In genomic region chr16:50806099-50807062, GRCh38 we compare ENCODE assay signal across 8 cellular contexts.
A peak's percentile ranks its signal among the peaks of the same experiment; 100 is the strongest.
DNase-seq lines count a peak whose midpoint lies in the region; ATAC-seq and TF ChIP-seq lines count a peak whose summit lies in the region.

No MANE protein-coding gene starts in this region.

- intact Hi-C loops in Panc1 (cut with micrococcal nuclease; ENCODE audit: unreplicated experiment): loop anchor here (5.0 kb wide), 1 partner anchor 139 kb away; no protein-coding TSS in a partner anchor
- intact Hi-C loops in activated T-helper 1 cell treated with anti-CD3 and anti-CD28 coated beads, Interleukin-12 subunit alpha, Interleukin-12 subunit beta, Interleukin-2, Interleukin-4 antibody, amounts not matched to agents 30 ng/mL and 10 ng/mL and 1 ng/mL, durations not matched to agents 14 hours and 24 hours and 36 hours (cut with micrococcal nuclease): loop anchor here (1.0 to 2.0 kb wide), 12 partner anchors 26 to 781 kb away; partner anchors contain the start of genes CNEP1R1 and HEATR3
- intact Hi-C loops in natural killer cell (cut with micrococcal nuclease): loop anchor here (1.0 to 10.0 kb wide), 8 partner anchors 62 to 1402 kb away; partner anchors contain the start of genes CNEP1R1, CYLD, NKD1 and ZNF423

- H3K9ac ChIP-seq in DND-41 (ENCODE audit: low read depth, low read length) (0 out of 2 replicates have a peak overlapping the region, but pooled peaks have one; percentile 16), KMS-11 (no peak overlapping the region)

- H2AFZ ChIP-seq in DND-41 (ENCODE audit: low read depth, low read length) (peak overlapping the region; percentile 82), KMS-11 (ENCODE audit: low read depth) (peak overlapping the region; percentile 70)

- no peaks in the 10 kb centered on the region for H3K36me3 Mint-ChIP-seq in activated T-helper 1 cell treated with anti-CD3 and anti-CD28 coated beads, Interleukin-12 subunit alpha, Interleukin-12 subunit beta, Interleukin-2, Interleukin-4 antibody, amounts not matched to agents 30 ng/mL and 10 ng/mL and 1 ng/mL, durations not matched to agents 14 hours and 24 hours and 36 hours (ENCODE audit: low read depth)
- H3K36me3 Mint-ChIP-seq in natural killer cell: no peaks in the 10 kb centered on the region

- H3K9me3 Mint-ChIP-seq in activated T-helper 1 cell treated with anti-CD3 and anti-CD28 coated beads, Interleukin-12 subunit alpha, Interleukin-12 subunit beta, Interleukin-2, Interleukin-4 antibody, amounts not matched to agents 30 ng/mL and 10 ng/mL and 1 ng/mL, durations not matched to agents 14 hours and 24 hours and 36 hours: no peaks in the 10 kb centered on the region
- H3K9me3 Mint-ChIP-seq in natural killer cell: no peaks in the 10 kb centered on the region

- H3K27me3 ChIP-seq in DND-41 (ENCODE audit: insufficient read depth, low read length, poor library complexity) (no peaks in the 10 kb centered on the region), KMS-11 (ENCODE audit: insufficient read depth, low read depth) (no peaks in the 10 kb centered on the region), Panc1 (ENCODE audit: control insufficient read depth, insufficient read depth, low read length) (no peaks in the 10 kb centered on the region)

- H3K27ac Mint-ChIP-seq in activated T-helper 1 cell treated with anti-CD3 and anti-CD28 coated beads, Interleukin-12 subunit alpha, Interleukin-12 subunit beta, Interleukin-2, Interleukin-4 antibody, amounts not matched to agents 30 ng/mL and 10 ng/mL and 1 ng/mL, durations not matched to agents 14 hours and 24 hours and 36 hours: peak overlapping the region; percentile 30
- H3K27ac Mint-ChIP-seq in natural killer cell: peak overlapping the region; percentile 78 to 88

- TF ChIP-seq CTCF in DND-41 (IDR thresholded peaks at IDR 0.05; ENCODE audit: borderline replicate concordance, extremely low read depth, low read length, poor library complexity, severe bottlenecking): peak; percentile 76
- peak; percentile 96 for TF ChIP-seq CTCF in KMS-11 (conservative IDR thresholded peaks at IDR 0.05; ENCODE audit: low read depth, low read length)
- peak; percentile 93 for TF ChIP-seq CTCF in Panc1 (IDR thresholded peaks at IDR 0.05)
- peak; percentile 99 for TF ChIP-seq CTCF in natural killer cell (IDR thresholded peaks at IDR 0.05)

- peak overlapping the region; percentile 66 for H3K4me3 Mint-ChIP-seq in activated T-helper 1 cell treated with anti-CD3 and anti-CD28 coated beads, Interleukin-12 subunit alpha, Interleukin-12 subunit beta, Interleukin-2, Interleukin-4 antibody, amounts not matched to agents 30 ng/mL and 10 ng/mL and 1 ng/mL, durations not matched to agents 14 hours and 24 hours and 36 hours
- H3K4me3 Mint-ChIP-seq in natural killer cell: peak overlapping the region; percentile 74

- H3K9me3 ChIP-seq in DND-41 (ENCODE audit: insufficient read depth, low read length, severe bottlenecking) (no peaks in the 10 kb centered on the region), Panc1 (ENCODE audit: control insufficient read depth, insufficient read depth, low read depth, low read length) (no peaks in the 10 kb centered on the region)

- DNase-seq in DND-41: peak; percentile 79
- DNase-seq in Panc1 (ENCODE audit: low read depth, low spot score): peak; percentile 77
- peak; percentile 78 for DNase-seq in activated T-helper 1 cell treated with anti-CD3 and anti-CD28 coated beads, Interleukin-12 subunit alpha, Interleukin-12 subunit beta, Interleukin-2, Interleukin-4 antibody, amounts not matched to agents 30 ng/mL and 10 ng/mL and 1 ng/mL, durations not matched to agents 14 hours and 24 hours and 36 hours (ENCODE audit: low spot score)
- DNase-seq in fibroblast of peridontal ligament (ENCODE audit: extremely low read depth): peak; percentile 96
- peak; percentile 80 for DNase-seq in natural killer cell
- peak; percentile 79 to 99 (median 88) for DNase-seq in stimulated activated naive CD4-positive, alpha-beta T cell (lab: John Stamatoyannopoulos, UW)

- H3K27ac ChIP-seq in DND-41 (ENCODE audit: low read length) (0 out of 2 replicates have a peak overlapping the region, but pooled peaks have one; percentile 29), KMS-11 (no peak overlapping the region), Panc1 (ENCODE audit: low read length) (no peak overlapping the region)

- POLR2A ChIA-PET in Panc1 (lab: Charles Lee): interaction anchor here (0.6 kb wide), 1 partner anchor 36 kb away, joined by 3 read pairs; no protein-coding TSS in a partner anchor

- H3K4me1 ChIP-seq in DND-41 (ENCODE audit: insufficient read depth, low read length) (peaks cover 14% of the 10 kb centered on the region), KMS-11 (ENCODE audit: low read depth, poor library complexity, severe bottlenecking) (no peaks in the 10 kb centered on the region), Panc1 (ENCODE audit: control insufficient read depth, insufficient read depth, low read length) (no peaks in the 10 kb centered on the region)

- CTCF ChIA-PET in Panc1 (lab: Charles Lee): interaction anchor here (0.5 to 1.3 kb wide), 13 partner anchors 9 to 1037 kb away, joined by 3 to 9 read pairs (median 4); partner anchors contain the start of gene CYLD

- BruUV-seq in Panc1 (replicated peaks; lab: Mats Ljungman, UMichigan): no TSS peak

- H3K79me2 ChIP-seq in DND-41 (ENCODE audit: insufficient read depth, low read length) (no peaks in the 10 kb centered on the region), KMS-11 (ENCODE audit: insufficient read depth, low read depth) (no peaks in the 10 kb centered on the region)

- H4K20me1 ChIP-seq in DND-41 (ENCODE audit: insufficient read depth, low read length): no peaks in the 10 kb centered on the region
- H4K20me1 ChIP-seq in KMS-11 (ENCODE audit: insufficient read depth): no peaks in the 10 kb centered on the region

- peak overlapping the region in 1 of 2 experiments; percentile 55; a peak in 2 of 4 replicates for H3K4me3 ChIP-seq in DND-41 (ENCODE audit: low read depth in 1 of 2, low read length in 2 of 2)
- no peak overlapping the region for H3K4me3 ChIP-seq in KMS-11 (IDR thresholded peaks at IDR 0.05; ENCODE audit: insufficient read depth, low read depth, low read length)
- peak overlapping the region; percentile 25 to 34 for H3K4me3 ChIP-seq in Panc1 (ENCODE audit: low read depth in 2 of 2, low read length in 2 of 2)

- H3K27me3 Mint-ChIP-seq in activated T-helper 1 cell treated with anti-CD3 and anti-CD28 coated beads, Interleukin-12 subunit alpha, Interleukin-12 subunit beta, Interleukin-2, Interleukin-4 antibody, amounts not matched to agents 30 ng/mL and 10 ng/mL and 1 ng/mL, durations not matched to agents 14 hours and 24 hours and 36 hours (ENCODE audit: insufficient read depth): no peaks in the 10 kb centered on the region
- H3K27me3 Mint-ChIP-seq in natural killer cell (ENCODE audit: low read depth in 2 of 2): no peaks in the 10 kb centered on the region

- H3K36me3 ChIP-seq in DND-41 (ENCODE audit: insufficient read depth, low read length): no peaks in the 10 kb centered on the region
- H3K36me3 ChIP-seq in KMS-11 (ENCODE audit: insufficient read depth): no peaks in the 10 kb centered on the region
- H3K36me3 ChIP-seq in Panc1 (ENCODE audit: control insufficient read depth, insufficient read depth, low read length): no peaks in the 10 kb centered on the region

- H3K4me1 Mint-ChIP-seq in activated T-helper 1 cell treated with anti-CD3 and anti-CD28 coated beads, Interleukin-12 subunit alpha, Interleukin-12 subunit beta, Interleukin-2, Interleukin-4 antibody, amounts not matched to agents 30 ng/mL and 10 ng/mL and 1 ng/mL, durations not matched to agents 14 hours and 24 hours and 36 hours (ENCODE audit: low read depth): peaks cover 9% of the 10 kb centered on the region
- H3K4me1 Mint-ChIP-seq in natural killer cell: peaks cover 12 to 13% of the 10 kb centered on the region in 2 donors

- in situ Hi-C loops in Panc1 (cut with HindIII; ENCODE audit: low pct_unique_long_range_greater_than_20kb, low sequenced_read_pairs): no loop called here

- ATAC-seq in DND-41 (ENCODE audit: insufficient read depth, low read depth): peak; percentile 93
- peak; percentile 74 for ATAC-seq in GM21825 (IDR thresholded peaks at IDR 0.05; ENCODE audit: unreplicated experiment)
- peak; percentile 97 for ATAC-seq in Panc1
- peak; percentile 94 to 97 (median 97) for ATAC-seq in natural killer cell

- H3K4me2 ChIP-seq in DND-41 (ENCODE audit: insufficient read depth, low read length) (peak overlapping the region; percentile 90), KMS-11 (peak overlapping the region; percentile 49)
